ENCODE assay signal across 9 cellular contexts in genomic region chr15:41894251-41894790, GRCh38. TPM values are rescaled to one million over a fixed set of nuclear protein-coding genes. Genes with fewer than 3 reads are reported as not detected.
DNase-seq lines count a peak whose midpoint lies in the region; ATAC-seq and TF ChIP-seq lines count a peak whose summit lies in the region.
"Had no signal": no experiment of that assay in that cellular context is flagged by ENCODE, and none has a peak within 500 bp of the region (broad histone marks: within the 10 kb centered on the region; RNA-seq: fewer than 3 reads in every experiment).

No MANE protein-coding gene starts in this region.

- H3K9me3 ChIP-seq in RWPE2 (ENCODE audit: severe bottlenecking), result no peaks in the 10 kb centered on the region

- TF ChIP-seq CTCF in RWPE2 (IDR thresholded peaks at IDR 0.05; ENCODE audit: poor library complexity, severe bottlenecking), result no peak
- no peak for TF ChIP-seq CTCF in foreskin fibroblast (IDR thresholded peaks at IDR 0.05; ENCODE audit: low read depth, low read length)

- no peaks in the 10 kb centered on the region for H3K9me3 Mint-ChIP-seq in stimulated activated effector memory CD8-positive, alpha-beta T cell treated with anti-CD3 and anti-CD28 coated beads, Interleukin-12 subunit alpha, Interleukin-12 subunit beta, amount 100 ng/mL, for 72 hours
- H3K9me3 Mint-ChIP-seq: brain had no signal

- H3K4me3 ChIP-seq in RWPE2 (ENCODE audit: severe bottlenecking), result no peak overlapping the region
- H3K4me3 ChIP-seq in foreskin fibroblast (ENCODE audit: low read depth in 1 of 2, low read length in 2 of 2), result peak overlapping the region; percentile 13 to 15

- no peaks in the 10 kb centered on the region for H3K27me3 ChIP-seq in RWPE2 (ENCODE audit: insufficient read depth, poor library complexity, severe bottlenecking)

- ATAC-seq in GM19035 (IDR thresholded peaks at IDR 0.05; ENCODE audit: unreplicated experiment), result peak; percentile 16
- ATAC-seq in RWPE2 (ENCODE audit: low read depth), result peak; percentile 0; the same call in 2 of the 3 replicates
- peak; percentile 7 for ATAC-seq in stimulated activated effector memory CD8-positive, alpha-beta T cell treated with anti-CD3 and anti-CD28 coated beads, Interleukin-12 subunit alpha, Interleukin-12 subunit beta, amount 100 ng/mL, for 72 hours
- no peak for ATAC-seq in GM18517 (IDR thresholded peaks at IDR 0.05; ENCODE audit: unreplicated experiment)

- peaks cover 9% of the 10 kb centered on the region for H3K36me3 ChIP-seq in RWPE2 (ENCODE audit: low read depth)

- DNase-seq in RWPE2 (ENCODE audit: low spot score) (peak; percentile 68), foreskin fibroblast (no peak), NCI-H774 (lab: John Stamatoyannopoulos, UW) (no peak), occipital lobe (lab: John Stamatoyannopoulos, UW) (no peak), NCI-H1417 treated with DMSO at 0.1 percent for 48 hours (lab: John Stamatoyannopoulos, UW) (no peak)
- peak in 1 of 2 donors; percentile 10 for DNase-seq in stimulated activated effector memory CD8-positive, alpha-beta T cell treated with anti-CD3 and anti-CD28 coated beads, Interleukin-12 subunit alpha, Interleukin-12 subunit beta, amount 100 ng/mL, for 72 hours (ENCODE audit: low spot score in 2 of 2)

- H3K4me1 Mint-ChIP-seq in stimulated activated effector memory CD8-positive, alpha-beta T cell treated with anti-CD3 and anti-CD28 coated beads, Interleukin-12 subunit alpha, Interleukin-12 subunit beta, amount 100 ng/mL, for 72 hours, result peaks cover 42% of the 10 kb centered on the region

- peak overlapping the region; percentile 75 for H3K4me3 Mint-ChIP-seq in stimulated activated effector memory CD8-positive, alpha-beta T cell treated with anti-CD3 and anti-CD28 coated beads, Interleukin-12 subunit alpha, Interleukin-12 subunit beta, amount 100 ng/mL, for 72 hours
- H3K4me3 Mint-ChIP-seq: brain had no signal

- peak overlapping the region; percentile 90 for H3K27ac ChIP-seq in RWPE2 (ENCODE audit: poor library complexity, severe bottlenecking)

- peaks cover 17% of the 10 kb centered on the region for H3K4me1 ChIP-seq in RWPE2 (ENCODE audit: insufficient read depth, poor library complexity, severe bottlenecking)

- peaks cover 47% of the 10 kb centered on the region for H3K36me3 Mint-ChIP-seq in stimulated activated effector memory CD8-positive, alpha-beta T cell treated with anti-CD3 and anti-CD28 coated beads, Interleukin-12 subunit alpha, Interleukin-12 subunit beta, amount 100 ng/mL, for 72 hours
- H3K36me3 Mint-ChIP-seq: brain had no signal

- H3K27ac Mint-ChIP-seq in stimulated activated effector memory CD8-positive, alpha-beta T cell treated with anti-CD3 and anti-CD28 coated beads, Interleukin-12 subunit alpha, Interleukin-12 subunit beta, amount 100 ng/mL, for 72 hours, result peak overlapping the region; percentile 95

RNA-seq across cellular contexts. Expression of gene SPTBN5, which starts 0.5 kb away (rescaled TPM):
- total RNA-seq in occipital lobe, result 0.16 TPM

RNA-seq across cellular contexts. Expression of gene PLA2G4B, which starts 55.7 kb away (rescaled TPM):
- 2.5 TPM for total RNA-seq in occipital lobe
